14 cellular contexts compared by ENCODE assay signal in genomic region chr3:121692010-121692699, GRCh38.
"Had no signal": no experiment of that assay in that cellular context is flagged by ENCODE, and none has a peak within 500 bp of the region (broad histone marks: within the 10 kb centered on the region; RNA-seq: fewer than 3 reads in every experiment).

No MANE protein-coding gene starts in this region.

- ATAC-seq: activated naive CD8-positive, alpha-beta T cell treated with anti-CD3 and anti-CD28 coated beads, Interleukin-2, amount 50 U/mL, for 24 hours; left colon; mucosa of descending colon; psoas muscle; stimulated activated naive CD8-positive, alpha-beta T cell treated with anti-CD3 and anti-CD28 coated beads, Interleukin-15, amount 100 ng/mL, for 72 hours had no signal

- H3K9me3 ChIP-seq: ascending aorta, mucosa of descending colon, psoas muscle had no signal

- H3K4me3 ChIP-seq: ascending aorta, dorsolateral prefrontal cortex, mucosa of descending colon, psoas muscle had no signal

- DNase-seq: activated gamma-delta T cell; activated naive CD8-positive, alpha-beta T cell treated with anti-CD3 and anti-CD28 coated beads, Interleukin-2, amount 50 U/mL, for 24 hours; activated T-cell treated with anti-CD3 and anti-CD28 coated beads, Interleukin-2, amount 50 U/mL, for 1 hour; dorsolateral prefrontal cortex; immature natural killer cell; left colon; mammary epithelial cell; mucosa of descending colon; nephron progenitor cell; psoas muscle; stimulated activated CD4-positive, alpha-beta T cell treated with anti-CD3 and anti-CD28 coated beads, Interleukin-4, amount 100 ng/mL, for 1 hour; stimulated activated CD8-positive, alpha-beta memory T cell treated with anti-CD3 and anti-CD28 coated beads, Interleukin-4, amount 100 ng/mL, for 48 hours; stimulated activated naive CD8-positive, alpha-beta T cell treated with anti-CD3 and anti-CD28 coated beads, Interleukin-15, amount 100 ng/mL, for 72 hours had no signal

- H3K27me3 ChIP-seq: ascending aorta, dorsolateral prefrontal cortex had no signal

- H3K4me1 ChIP-seq: ascending aorta, psoas muscle had no signal

- H3K27ac ChIP-seq: ascending aorta, psoas muscle had no signal
